8 cellular contexts compared by ENCODE assay signal in the genomic region with DNA sequence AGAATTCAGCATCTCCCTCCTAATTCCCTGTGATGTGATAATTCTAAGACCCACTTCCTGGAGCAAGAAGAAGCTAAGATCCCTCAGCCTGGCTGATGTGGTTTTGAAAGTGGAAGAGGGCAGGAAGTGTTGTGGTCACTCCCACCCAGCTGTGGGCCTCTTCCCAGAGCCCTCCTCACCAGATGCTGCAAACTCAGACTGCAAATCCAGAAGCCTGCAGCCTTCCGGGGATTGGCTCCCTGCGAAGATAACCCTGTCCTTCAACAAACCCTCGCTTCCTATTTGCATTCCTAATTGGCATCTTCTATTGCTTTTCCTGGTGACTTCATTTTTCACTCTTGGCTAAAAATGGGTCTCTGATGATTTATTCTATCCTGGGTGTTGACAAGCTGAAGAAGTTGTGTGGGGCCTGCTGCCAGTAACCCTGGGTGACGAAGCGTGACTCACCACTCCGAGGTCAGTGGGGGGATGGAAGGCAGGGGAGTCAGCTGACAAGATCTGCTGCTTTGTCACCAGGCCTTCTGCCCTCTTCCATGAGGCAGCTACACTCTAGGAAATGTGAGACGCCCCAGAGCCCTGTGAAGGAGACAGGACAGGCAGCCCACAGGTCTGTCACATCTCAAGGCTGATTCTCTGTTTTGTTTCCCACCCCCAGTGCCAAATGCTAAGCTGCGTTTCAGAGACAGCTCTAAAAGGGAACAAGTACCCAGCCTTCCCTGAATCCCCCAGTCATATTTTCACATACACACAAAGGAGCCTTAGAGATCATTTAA.
A peak's percentile ranks its signal among the peaks of the same experiment; 100 is the strongest.
DNase-seq lines count a peak whose midpoint lies in the region; ATAC-seq and TF ChIP-seq lines count a peak whose summit lies in the region.

No MANE protein-coding gene starts in this region.

- intact Hi-C loops in Caco-2 (cut with micrococcal nuclease; ENCODE audit: unreplicated experiment), result loop anchor here (2.0 to 5.0 kb wide), 3 partner anchors 61 to 135 kb away; partner anchors contain the start of gene LIPC

- H3K9me3 Mint-ChIP-seq in Caco-2 (ENCODE audit: unreplicated experiment), result peaks cover 10% of the 10 kb centered on the region

- BruUV-seq in Caco-2 (replicated peaks; lab: Mats Ljungman, UMichigan), result no TSS peak

- H3K4me3 Mint-ChIP-seq in Caco-2 (ENCODE audit: unreplicated experiment), result peak overlapping the region; percentile 30

- H3K4me3 ChIP-seq in Caco-2 (ENCODE audit: low read depth, low read length), result no peak overlapping the region

- H3K27me3 ChIP-seq in Caco-2 (replicated peaks; ENCODE audit: control insufficient read depth, insufficient read depth, low read length) (no peaks in the 10 kb centered on the region), foreskin keratinocyte (no peaks in the 10 kb centered on the region)

- H3K4me1 ChIP-seq in Caco-2 (peaks cover 36% of the 10 kb centered on the region), foreskin keratinocyte (peaks cover 17% of the 10 kb centered on the region)

- H3K4me1 Mint-ChIP-seq in Caco-2 (ENCODE audit: low read depth, unreplicated experiment), result peaks cover 42% of the 10 kb centered on the region

- 0 out of 2 replicates have a peak, but pooled peaks cover 3% of the 10 kb centered on the region for H3K9me3 ChIP-seq in Caco-2

- POLR2A ChIA-PET in Caco-2 (lab: Charles Lee), result interaction anchor here (0.6 to 1.5 kb wide), 3 partner anchors 58 to 739 kb away, joined by 3 to 4 read pairs (median 3); partner anchors contain the start of gene MINDY2

- CTCF ChIA-PET in Caco-2 (lab: Charles Lee), result no interaction called here

- H3K27ac ChIP-seq in foreskin keratinocyte, result peak overlapping the region; percentile 51

- H3K36me3 ChIP-seq in Caco-2 (ENCODE audit: control insufficient read depth, insufficient read depth, low read length), result no peaks in the 10 kb centered on the region

- no peak for TF ChIP-seq CTCF in Caco-2 (IDR thresholded peaks at IDR 0.05; ENCODE audit: insufficient read depth in 1 of 2, low read depth in 1 of 2, low read length in 1 of 2, severe bottlenecking in 1 of 2, unreplicated experiment in 1 of 2)
- no peak for TF ChIP-seq CTCF in foreskin keratinocyte (conservative IDR thresholded peaks at IDR 0.05)

- DNase-seq in Caco-2, result peak; percentile 84 to 91
- DNase-seq in LoVo (ENCODE audit: low spot score), result peak; percentile 98
- peak; percentile 81 for DNase-seq in SIG-M5 (lab: John Stamatoyannopoulos, UW)
- peak; percentile 79 for DNase-seq in activated gamma-delta T cell treated with anti-CD3 and anti-CD28 coated beads, Interleukin-2, amount 50 U/mL, for 16 hours (ENCODE audit: low read depth)
- DNase-seq in foreskin keratinocyte, result peak; percentile 98 to 99
- DNase-seq in non-pigmented ciliary epithelial cell (ENCODE audit: low read depth), result peak; percentile 99
- DNase-seq in stromal cell of bone marrow (ENCODE audit: low read depth), result peak; percentile 98

- ATAC-seq in GM21737 (IDR thresholded peaks at IDR 0.05; ENCODE audit: unreplicated experiment), result peak; percentile 82
- ATAC-seq in foreskin keratinocyte, result peak; percentile 95

- peak overlapping the region; percentile 94 for H3K27ac Mint-ChIP-seq in Caco-2 (ENCODE audit: unreplicated experiment)

- H3K27me3 Mint-ChIP-seq in Caco-2 (ENCODE audit: insufficient read depth, unreplicated experiment), result no peaks in the 10 kb centered on the region

- peaks cover 21% of the 10 kb centered on the region for H3K36me3 Mint-ChIP-seq in Caco-2 (ENCODE audit: insufficient read depth, unreplicated experiment)
